15 cellular contexts compared by ENCODE assay signal in the genomic region with DNA sequence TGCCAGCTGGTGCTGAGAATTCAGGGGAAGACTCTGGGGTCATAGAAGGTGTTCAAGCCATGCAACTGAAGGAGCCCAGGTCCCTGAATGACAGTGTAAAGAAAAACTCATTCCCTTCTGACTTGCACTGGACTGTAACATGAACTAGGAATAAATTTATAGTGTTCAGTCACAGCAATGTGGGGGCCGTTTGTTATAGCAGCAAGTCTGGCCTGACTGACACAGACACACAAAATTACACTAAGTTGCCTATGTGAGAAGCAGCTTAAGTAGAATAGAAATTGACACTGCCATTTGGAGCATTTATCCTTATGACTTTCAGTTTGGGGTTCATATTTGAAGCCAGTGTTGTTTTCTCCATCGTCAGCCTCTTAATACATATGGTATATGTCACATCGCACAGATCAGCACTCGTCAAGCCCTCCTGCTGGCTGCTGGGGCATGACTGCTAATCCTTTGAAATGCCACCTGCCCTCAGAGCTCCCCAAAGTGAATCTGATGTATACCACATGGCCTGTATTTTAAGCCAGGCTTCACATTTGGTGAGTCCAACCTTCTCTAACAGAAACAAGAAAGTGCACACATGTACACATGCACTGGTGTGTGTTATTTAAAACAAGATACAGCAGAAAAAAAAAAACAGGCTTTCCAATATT.
"Had no signal": no experiment of that assay in that cellular context is flagged by ENCODE, and none has a peak within 500 bp of the region (broad histone marks: within the 10 kb centered on the region; RNA-seq: fewer than 3 reads in every experiment).

No MANE protein-coding gene starts in this region.

- H3K27me3 ChIP-seq: colonic mucosa, heart left ventricle, stomach had no signal

- H3K4me3 ChIP-seq: colonic mucosa, heart left ventricle, prostate gland, stomach, thoracic aorta had no signal

- H3K27ac ChIP-seq: colonic mucosa, heart left ventricle, prostate gland, stomach, thoracic aorta, VCaP had no signal

- ATAC-seq: activated CD8-positive, alpha-beta T cell treated with anti-CD3 and anti-CD28 coated beads, Interleukin-2, amount 10 ng/mL, durations not matched to agents 7 days and 5 days had no signal

- DNase-seq: activated CD4-positive, alpha-beta T cell treated with anti-CD3 and anti-CD28 coated beads for 4 hours; activated CD8-positive, alpha-beta memory T cell treated with anti-CD3 and anti-CD28 coated beads, Interleukin-2, amount 50 U/mL, for 48 hours; activated CD8-positive, alpha-beta T cell treated with anti-CD3 and anti-CD28 coated beads, Interleukin-2, amount 10 ng/mL, durations not matched to agents 7 days and 5 days; activated naive CD8-positive, alpha-beta T cell treated with anti-CD3 and anti-CD28 coated beads, Interleukin-2, amount 10 ng/mL, durations not matched to agents 7 days and 5 days; colonic mucosa; effector CD4-positive, alpha-beta T cell; stimulated activated CD4-positive, alpha-beta T cell treated with anti-CD3 and anti-CD28 coated beads, Interleukin-15, amount 100 ng/mL, for 24 hours; stimulated activated CD4-positive, alpha-beta T cell treated with anti-CD3 and anti-CD28 coated beads, Interleukin-4, amount 100 ng/mL, for 4 hours; stomach had no signal

- H3K36me3 ChIP-seq: colonic mucosa, heart left ventricle, prostate gland, stomach, thoracic aorta had no signal

- H3K4me1 ChIP-seq: colonic mucosa, prostate gland had no signal

- H3K9me3 ChIP-seq: colonic mucosa, heart left ventricle, prostate gland, stomach, thoracic aorta had no signal

- FAIRE-seq: bronchial epithelial cell, islet of Langerhans had no signal
